ENCODE assay signal across 30 cellular contexts in genomic region chr18:78087338-78087737, GRCh38.
"Had no signal": no experiment of that assay in that cellular context is flagged by ENCODE, and none has a peak within 500 bp of the region (broad histone marks: within the 10 kb centered on the region; RNA-seq: fewer than 3 reads in every experiment).

No MANE protein-coding gene starts in this region.

- H3K9me3 Mint-ChIP-seq: activated CD4-positive, alpha-beta memory T cell treated with anti-CD3 and anti-CD28 coated beads for 36 hours; activated naive CD4-positive, alpha-beta T cell treated with anti-CD3 and anti-CD28 coated beads, Interleukin-2, amount 50 U/mL, for 72 hours; activated naive CD8-positive, alpha-beta T cell treated with anti-CD3 and anti-CD28 coated beads, Interleukin-2, amount 50 U/mL, for 24 hours; activated T-cell treated with anti-CD3 and anti-CD28 coated beads, Interleukin-2, amount 50 U/mL, for 4 hours had no signal

- H3K4me3 ChIP-seq: ascending aorta, body of pancreas, SK-N-MC had no signal

- H3K36me3 ChIP-seq: ascending aorta had no signal

- H3K36me3 Mint-ChIP-seq: activated CD4-positive, alpha-beta memory T cell treated with anti-CD3 and anti-CD28 coated beads for 36 hours; activated naive CD4-positive, alpha-beta T cell treated with anti-CD3 and anti-CD28 coated beads, Interleukin-2, amount 50 U/mL, for 72 hours; T-cell had no signal

- H3K27me3 Mint-ChIP-seq: activated CD4-positive, alpha-beta memory T cell treated with anti-CD3 and anti-CD28 coated beads for 36 hours; activated CD4-positive, alpha-beta T cell treated with anti-CD3 and anti-CD28 coated beads, Interleukin-2, amount 10 ng/mL, durations not matched to agents 7 days and 5 days; activated naive CD8-positive, alpha-beta T cell treated with anti-CD3 and anti-CD28 coated beads, Interleukin-2, amount 50 U/mL, for 24 hours; T-cell had no signal

- H3K27ac Mint-ChIP-seq: activated CD4-positive, alpha-beta memory T cell treated with anti-CD3 and anti-CD28 coated beads for 36 hours; activated CD4-positive, alpha-beta T cell treated with anti-CD3 and anti-CD28 coated beads, Interleukin-2, amount 10 ng/mL, durations not matched to agents 7 days and 5 days; activated naive CD4-positive, alpha-beta T cell treated with anti-CD3 and anti-CD28 coated beads, Interleukin-2, amount 50 U/mL, for 72 hours; activated naive CD8-positive, alpha-beta T cell treated with anti-CD3 and anti-CD28 coated beads, Interleukin-2, amount 50 U/mL, for 24 hours; T-cell had no signal

- DNase-seq: activated CD4-positive, alpha-beta memory T cell treated with anti-CD3 and anti-CD28 coated beads for 36 hours; activated CD4-positive, alpha-beta T cell treated with anti-CD3 and anti-CD28 coated beads, Interleukin-2, amount 10 ng/mL, durations not matched to agents 7 days and 5 days; activated CD4-positive, CD25-positive, alpha-beta regulatory T cell; activated CD8-positive, alpha-beta memory T cell treated with anti-CD3 and anti-CD28 coated beads for 24 hours; activated effector memory CD4-positive, alpha-beta T cell treated with anti-CD3 and anti-CD28 coated beads, Interleukin-2, amount 50 U/mL, for 16 hours; activated naive CD4-positive, alpha-beta T cell treated with Interleukin-2 at 50 U/mL for 16 hours; activated naive CD8-positive, alpha-beta T cell treated with anti-CD3 and anti-CD28 coated beads, Interleukin-2, amount 50 U/mL, for 24 hours; activated T-cell treated with anti-CD3 and anti-CD28 coated beads, Interleukin-2, amount 50 U/mL, for 4 hours; amniotic stem cell; body of pancreas; central memory CD4-positive, alpha-beta T cell; NCI-H1048; NCI-H1930; NCI-H2107; NCI-H446; NCI-H524; NCI-H748 treated with DMSO at 0.1 percent for 48 hours; NK-92 treated with Interleukin-12 subunit alpha and Interleukin-12 subunit beta, amount 100 ng/mL, for 24 hours; OCI-M1; RPMI8226; T-cell; T-helper 2 cell; T1000 had no signal

- FAIRE-seq: bronchial epithelial cell, TTC549 had no signal

- H3K4me1 ChIP-seq: ascending aorta, body of pancreas had no signal

- H3K27ac ChIP-seq: ascending aorta, body of pancreas, SK-N-MC had no signal

- H3K27me3 ChIP-seq: ascending aorta, body of pancreas had no signal

- H3K4me1 Mint-ChIP-seq: activated CD4-positive, alpha-beta T cell treated with anti-CD3 and anti-CD28 coated beads, Interleukin-2, amount 10 ng/mL, durations not matched to agents 7 days and 5 days; activated naive CD8-positive, alpha-beta T cell treated with anti-CD3 and anti-CD28 coated beads, Interleukin-2, amount 50 U/mL, for 24 hours; T-cell had no signal

- H3K4me3 Mint-ChIP-seq: activated CD4-positive, alpha-beta memory T cell treated with anti-CD3 and anti-CD28 coated beads for 36 hours; activated CD4-positive, alpha-beta T cell treated with anti-CD3 and anti-CD28 coated beads, Interleukin-2, amount 10 ng/mL, durations not matched to agents 7 days and 5 days; activated naive CD8-positive, alpha-beta T cell treated with anti-CD3 and anti-CD28 coated beads, Interleukin-2, amount 50 U/mL, for 24 hours; activated T-cell treated with anti-CD3 and anti-CD28 coated beads, Interleukin-2, amount 50 U/mL, for 4 hours; T-cell had no signal

- H3K9me3 ChIP-seq: ascending aorta, body of pancreas had no signal

- ATAC-seq: activated naive CD4-positive, alpha-beta T cell treated with anti-CD3 and anti-CD28 coated beads, Interleukin-2, amount 50 U/mL, for 72 hours; activated naive CD8-positive, alpha-beta T cell treated with anti-CD3 and anti-CD28 coated beads, Interleukin-2, amount 50 U/mL, for 24 hours; activated T-cell treated with anti-CD3 and anti-CD28 coated beads, Interleukin-2, amount 50 U/mL, for 4 hours; body of pancreas; Panc1; Right ventricle myocardium inferior; T-cell had no signal
